Comparison of ENCODE assay signal across 1 cellular context in the genomic region with DNA sequence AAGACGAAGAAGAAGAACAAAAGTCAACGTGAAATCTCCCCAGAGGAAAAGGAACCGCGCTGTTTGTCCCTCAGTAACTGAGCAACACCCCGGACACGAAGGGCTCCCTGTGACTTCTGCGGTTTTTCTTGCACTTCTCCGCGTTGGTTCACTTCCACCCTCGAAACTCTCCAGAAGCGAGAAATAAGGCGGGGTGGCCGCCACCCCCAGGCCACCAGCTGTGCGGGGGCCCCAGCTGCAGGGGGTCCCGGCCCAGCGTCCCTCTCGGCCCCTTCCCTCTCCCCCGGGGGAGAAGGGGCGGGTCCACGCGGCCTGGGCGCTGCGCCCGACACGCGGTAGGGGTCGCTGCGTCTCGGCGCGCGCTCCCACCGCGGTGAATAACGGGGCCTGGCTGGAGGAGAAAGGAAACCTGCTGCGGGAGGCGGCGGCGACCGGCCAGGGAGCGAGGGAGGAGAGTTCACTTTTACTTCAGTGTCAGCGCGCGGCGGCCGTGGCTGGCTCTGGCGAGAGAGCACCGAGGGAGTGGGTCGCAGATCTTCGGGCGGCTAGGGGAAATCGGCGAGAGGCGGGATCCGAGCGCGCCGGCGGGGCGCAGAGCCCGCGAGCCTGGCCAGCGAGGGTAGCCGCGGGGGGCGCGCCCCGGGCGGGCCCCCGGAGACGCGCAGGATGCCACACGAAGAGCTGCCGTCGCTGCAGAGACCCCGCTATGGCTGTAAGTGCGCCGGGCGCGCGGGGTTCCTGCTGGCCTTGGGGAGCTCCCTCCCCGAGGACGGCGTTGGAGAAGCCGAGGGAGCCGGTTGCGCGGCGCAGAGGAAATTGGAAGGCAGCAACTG.
A peak's percentile ranks its signal among the peaks of the same experiment; 100 is the strongest.
TF ChIP-seq lines count a peak whose summit lies in the region.

Gene IQGAP2 (plus strand): TSS at position 406 of the 833 bp plus-strand sequence. CDS start 261 bp downstream, at position 667.

TF ChIP-seq in WTC11, 78 proteins besides CTCF, POLR2A, EP300 and RAD21 (continued from another document):
- TF ChIP-seq, protein P1, sequence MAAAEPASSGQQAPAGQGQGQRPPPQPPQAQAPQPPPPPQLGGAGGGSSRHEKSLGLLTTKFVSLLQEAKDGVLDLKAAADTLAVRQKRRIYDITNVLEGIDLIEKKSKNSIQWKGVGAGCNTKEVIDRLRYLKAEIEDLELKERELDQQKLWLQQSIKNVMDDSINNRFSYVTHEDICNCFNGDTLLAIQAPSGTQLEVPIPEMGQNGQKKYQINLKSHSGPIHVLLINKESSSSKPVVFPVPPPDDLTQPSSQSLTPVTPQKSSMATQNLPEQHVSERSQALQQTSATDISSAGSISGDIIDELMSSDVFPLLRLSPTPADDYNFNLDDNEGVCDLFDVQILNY (CRISPR knock-in tag; IDR thresholded peaks at IDR 0.05) = peak; percentile 88; the same call in 1 of the 2 replicates
- TF ChIP-seq ZNF232 (CRISPR knock-in tag; IDR thresholded peaks at IDR 0.05) (no peak), ATF6 (CRISPR knock-in tag; IDR thresholded peaks at IDR 0.05) (no peak), ZNF425 (CRISPR knock-in tag; conservative IDR thresholded peaks at IDR 0.05) (no peak), AR (CRISPR knock-in tag; IDR thresholded peaks at IDR 0.05) (no peak), CREM (CRISPR knock-in tag; IDR thresholded peaks at IDR 0.05) (peak; percentile 71; the same call in 1 of the 2 replicates), ZNF219 (CRISPR knock-in tag; IDR thresholded peaks at IDR 0.05; ENCODE audit: borderline replicate concordance) (0 out of 2 replicates have a peak, but pooled peaks have one; percentile 23), TEAD1 (CRISPR knock-in tag; IDR thresholded peaks at IDR 0.05) (peak; percentile 78; the same call in 1 of the 2 replicates), SP1 (CRISPR knock-in tag; conservative IDR thresholded peaks at IDR 0.05) (peak; percentile 81), FOXK1 (CRISPR knock-in tag; IDR thresholded peaks at IDR 0.05) (0 out of 2 replicates have a peak, but pooled peaks have one; percentile 36), RORB (CRISPR knock-in tag; IDR thresholded peaks at IDR 0.05) (no peak), ZNF416 (CRISPR knock-in tag; IDR thresholded peaks at IDR 0.05) (no peak), MLX (CRISPR knock-in tag; IDR thresholded peaks at IDR 0.05) (no peak), ZNF317 (CRISPR knock-in tag; IDR thresholded peaks at IDR 0.05; ENCODE audit: borderline replicate concordance, low read depth) (0 out of 2 replicates have a peak, but pooled peaks have one; percentile 38), ZNF423 (CRISPR knock-in tag; IDR thresholded peaks at IDR 0.05) (peak; percentile 94), ZBTB43 (CRISPR knock-in tag; IDR thresholded peaks at IDR 0.05) (peak; percentile 79; the same call in 1 of the 2 replicates), FOXP1 (CRISPR knock-in tag; IDR thresholded peaks at IDR 0.05; ENCODE audit: borderline replicate concordance) (peak; percentile 71), KAT7 (CRISPR knock-in tag; IDR thresholded peaks at IDR 0.05; ENCODE audit: borderline replicate concordance) (peak; percentile 82; the same call in 1 of the 2 replicates), PRRX2 (CRISPR knock-in tag; IDR thresholded peaks at IDR 0.05) (no peak)
- TF ChIP-seq, protein P2, sequence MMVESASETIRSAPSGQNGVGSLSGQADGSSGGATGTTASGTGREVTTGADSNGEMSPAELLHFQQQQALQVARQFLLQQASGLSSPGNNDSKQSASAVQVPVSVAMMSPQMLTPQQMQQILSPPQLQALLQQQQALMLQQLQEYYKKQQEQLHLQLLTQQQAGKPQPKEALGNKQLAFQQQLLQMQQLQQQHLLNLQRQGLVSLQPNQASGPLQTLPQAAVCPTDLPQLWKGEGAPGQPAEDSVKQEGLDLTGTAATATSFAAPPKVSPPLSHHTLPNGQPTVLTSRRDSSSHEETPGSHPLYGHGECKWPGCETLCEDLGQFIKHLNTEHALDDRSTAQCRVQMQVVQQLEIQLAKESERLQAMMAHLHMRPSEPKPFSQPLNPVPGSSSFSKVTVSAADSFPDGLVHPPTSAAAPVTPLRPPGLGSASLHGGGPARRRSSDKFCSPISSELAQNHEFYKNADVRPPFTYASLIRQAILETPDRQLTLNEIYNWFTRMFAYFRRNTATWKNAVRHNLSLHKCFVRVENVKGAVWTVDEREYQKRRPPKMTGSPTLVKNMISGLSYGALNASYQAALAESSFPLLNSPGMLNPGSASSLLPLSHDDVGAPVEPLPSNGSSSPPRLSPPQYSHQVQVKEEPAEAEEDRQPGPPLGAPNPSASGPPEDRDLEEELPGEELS (CRISPR knock-in tag; IDR thresholded peaks at IDR 0.05) = no peak
- TF ChIP-seq, protein P3, sequence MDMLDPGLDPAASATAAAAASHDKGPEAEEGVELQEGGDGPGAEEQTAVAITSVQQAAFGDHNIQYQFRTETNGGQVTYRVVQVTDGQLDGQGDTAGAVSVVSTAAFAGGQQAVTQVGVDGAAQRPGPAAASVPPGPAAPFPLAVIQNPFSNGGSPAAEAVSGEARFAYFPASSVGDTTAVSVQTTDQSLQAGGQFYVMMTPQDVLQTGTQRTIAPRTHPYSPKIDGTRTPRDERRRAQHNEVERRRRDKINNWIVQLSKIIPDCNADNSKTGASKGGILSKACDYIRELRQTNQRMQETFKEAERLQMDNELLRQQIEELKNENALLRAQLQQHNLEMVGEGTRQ (CRISPR knock-in tag; IDR thresholded peaks at IDR 0.05) = 0 out of 2 replicates have a peak, but pooled peaks have one; percentile 30
TF ChIP-seq in WTC11: peak in this region for 15.
